Comparison of ENCODE assay signal across 11 cellular contexts in the genomic region with DNA sequence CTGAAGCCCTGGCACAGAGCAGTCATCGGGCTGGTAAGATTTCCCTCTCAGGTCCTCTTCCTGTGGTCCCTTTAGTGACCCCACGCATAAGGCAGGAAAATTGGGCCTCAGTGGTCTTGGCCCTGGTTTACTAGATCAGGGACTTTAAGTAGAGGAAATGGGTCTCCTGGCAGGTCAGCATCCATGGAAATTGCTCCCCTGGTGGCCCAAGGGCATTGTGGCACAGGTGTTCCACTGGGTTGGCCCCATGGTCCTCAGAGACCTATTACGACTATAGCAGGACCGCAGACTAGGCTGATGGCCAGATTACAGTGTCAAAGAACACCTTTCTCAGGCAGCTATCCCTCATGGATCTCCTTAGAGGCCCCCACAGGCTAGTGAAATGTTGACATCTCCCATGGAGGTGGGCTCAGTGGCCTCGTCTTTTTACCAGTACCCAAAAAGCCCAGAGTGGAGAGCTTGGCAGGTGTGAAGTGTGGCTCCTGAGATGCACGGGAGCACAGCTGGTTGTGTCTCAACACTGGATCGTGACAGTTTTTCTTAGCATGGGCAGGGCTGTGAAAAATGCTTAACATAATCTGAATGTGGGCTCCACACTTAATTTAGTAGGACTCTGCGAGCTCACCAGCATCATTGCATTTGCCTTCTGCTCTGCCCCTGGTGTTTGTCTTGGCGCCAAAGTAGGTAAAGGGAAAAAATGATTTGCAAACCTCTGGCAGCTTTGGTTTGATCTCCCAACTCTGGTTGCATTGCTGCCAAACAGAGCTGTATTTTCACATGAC.
DNase-seq lines count a peak whose midpoint lies in the region; ATAC-seq and TF ChIP-seq lines count a peak whose summit lies in the region.
"Had no signal": no experiment of that assay in that cellular context is flagged by ENCODE, and none has a peak within 500 bp of the region (broad histone marks: within the 10 kb centered on the region; RNA-seq: fewer than 3 reads in every experiment).

No MANE protein-coding gene starts in this region.

- H3F3A ChIP-seq in PC-9 (ENCODE audit: insufficient read depth, low read depth), result no peaks in the 10 kb centered on the region

- no peak overlapping the region for H3K4me3 ChIP-seq in muscle layer of colon (ENCODE audit: low read depth in 1 of 2, low read length in 2 of 2)
- H3K4me3 ChIP-seq in suprapubic skin, result no peak overlapping the region
- H3K4me3 ChIP-seq in PC-9, result no peak overlapping the region

- H3K27ac ChIP-seq in muscle layer of colon (ENCODE audit: low read depth, low read length) (peak overlapping the region; percentile 63), suprapubic skin (peak overlapping the region; percentile 66), PC-9 (no peak overlapping the region)

- intact Hi-C loops in PC-9 (cut with micrococcal nuclease; ENCODE audit: unreplicated experiment), result no loop called here

- no peaks in the 10 kb centered on the region for H3K79me2 ChIP-seq in PC-9 (ENCODE audit: low read depth)

- no peak for TF ChIP-seq POLR2A in suprapubic skin (IDR thresholded peaks at IDR 0.05)

- WGBS in suprapubic skin, result 65% methylated on average over 7 of the region's 9 CpGs

- no peaks in the 10 kb centered on the region for H4K20me1 ChIP-seq in PC-9 (ENCODE audit: insufficient read depth)

- H3K4me1 ChIP-seq in muscle layer of colon (ENCODE audit: insufficient read depth, low read length), result peaks cover 92% of the 10 kb centered on the region
- H3K4me1 ChIP-seq in suprapubic skin, result peaks cover 96% of the 10 kb centered on the region
- no peaks in the 10 kb centered on the region for H3K4me1 ChIP-seq in PC-9 (replicated peaks; ENCODE audit: insufficient read depth)

- H3K36me3 ChIP-seq in muscle layer of colon (ENCODE audit: insufficient read depth, low read length), result peaks cover 4% of the 10 kb centered on the region
- peaks cover 11% of the 10 kb centered on the region for H3K36me3 ChIP-seq in suprapubic skin
- H3K36me3 ChIP-seq in PC-9 (ENCODE audit: low read depth), result no peaks in the 10 kb centered on the region

- no peak overlapping the region for H3K4me2 ChIP-seq in PC-9

- no peak for ATAC-seq in GM19023 (IDR thresholded peaks at IDR 0.05; ENCODE audit: unreplicated experiment)
- no peak for ATAC-seq in HG02840 (IDR thresholded peaks at IDR 0.05; ENCODE audit: low FRiP score, unreplicated experiment)
- ATAC-seq: CD8-positive, alpha-beta T cell had no signal

- no peaks in the 10 kb centered on the region for H3K9me2 ChIP-seq in PC-9 (ENCODE audit: insufficient read depth)

- TF ChIP-seq EP300 in suprapubic skin (IDR thresholded peaks at IDR 0.05), result no peak

- BruUV-seq in PC-9 (replicated peaks; lab: Mats Ljungman, UMichigan), result no TSS peak

- H3K9ac ChIP-seq in muscle layer of colon (ENCODE audit: low read length), result no peak overlapping the region

- no peak for TF ChIP-seq CTCF in suprapubic skin (IDR thresholded peaks at IDR 0.05)
- no peak for TF ChIP-seq CTCF in PC-9 (conservative IDR thresholded peaks at IDR 0.05)

- no peak overlapping the region for H2AFZ ChIP-seq in PC-9

- POLR2A ChIA-PET in PC-9 (lab: Charles Lee; ENCODE audit: unreplicated experiment), result no interaction called here

- DNase-seq in RPMI7951 (ENCODE audit: low read depth) (peak; percentile 12), dermis microvascular lymphatic vessel endothelial cell (ENCODE audit: low read depth in 2 of 2) (peak; percentile 60 to 78), suprapubic skin (ENCODE audit: low spot score in 2 of 2) (no peak), PC-9 (no peak)
- DNase-seq in stimulated activated CD4-positive, alpha-beta T cell treated with anti-CD3 and anti-CD28 coated beads, Interleukin-1b, Interleukin-23, amount 100 ng/mL, for 48 hours, result no peak
- DNase-seq: CD8-positive, alpha-beta T cell; NK-92 treated with Interleukin-12 subunit alpha and Interleukin-12 subunit beta, amount 100 ng/mL, for 24 hours; stimulated activated naive CD4-positive, alpha-beta T cell treated with Interleukin-2 at 50 U/mL for 16 hours had no signal

- CTCF ChIA-PET in PC-9 (lab: Charles Lee), result no interaction called here

- H3K27me3 ChIP-seq in muscle layer of colon (ENCODE audit: control insufficient read depth in 1 of 2, insufficient read depth in 2 of 2, low read length in 2 of 2), result no peaks in the 10 kb centered on the region
- H3K27me3 ChIP-seq in suprapubic skin, result no peaks in the 10 kb centered on the region
- peaks cover 92% of the 10 kb centered on the region for H3K27me3 ChIP-seq in PC-9 (ENCODE audit: insufficient read depth, low read depth)

- H3K9me3 ChIP-seq in muscle layer of colon (ENCODE audit: low read length) (no peaks in the 10 kb centered on the region), suprapubic skin (no peaks in the 10 kb centered on the region), PC-9 (ENCODE audit: insufficient read depth, low read depth) (no peaks in the 10 kb centered on the region)

Comparison
In these comparisons a context has a peak if more than half of its experiments do, and no peak if none do; other contexts are left out.
1. DNase-seq: peak in RPMI7951 (single experiment) and dermis microvascular lymphatic vessel endothelial cell (2 of 2); none in suprapubic skin (0 of 2), stimulated activated CD4-positive, alpha-beta T cell treated with anti-CD3 and anti-CD28 coated beads, Interleukin-1b, Interleukin-23, amount 100 ng/mL, for 48 hours (single experiment) and PC-9 (0 of 2).